In genomic region chr1:83998205-83998598, GRCh38 we compare ENCODE assay signal across 8 cellular contexts. TPM values are rescaled to one million over a fixed set of nuclear protein-coding genes. Genes with fewer than 3 reads are reported as not detected.
DNase-seq lines count a peak whose midpoint lies in the region; ATAC-seq and TF ChIP-seq lines count a peak whose summit lies in the region.

No MANE protein-coding gene starts in this region.

- peaks cover 13% of the 10 kb centered on the region for H3K4me1 ChIP-seq in SJSA1 (replicated peaks)

- H3K4me3 ChIP-seq in SJSA1 (peak overlapping the region; percentile 92), fibroblast of pulmonary artery (replicated peaks; ENCODE audit: low read depth, low read length) (peak overlapping the region; percentile 79), retinal pigment epithelial cell (ENCODE audit: low read length) (peak overlapping the region; percentile 76)

- DNase-seq in NCI-H1092 treated with DMSO at 0.1 percent for 48 hours (lab: John Stamatoyannopoulos, UW) (peak; percentile 41), NCI-H1092 (lab: John Stamatoyannopoulos, UW) (no peak), SJSA1 (ENCODE audit: low read depth in 1 of 2, low spot score in 2 of 2) (peak in 1 of 2 experiments; percentile 7), fibroblast of pulmonary artery (ENCODE audit: low read depth) (peak; percentile 36), retinal pigment epithelial cell (ENCODE audit: low read depth) (no peak)

- H3K9me3 ChIP-seq in SJSA1 (replicated peaks), result no peaks in the 10 kb centered on the region

- no peaks in the 10 kb centered on the region; the same call in 1 of the 2 replicates for H3K27me3 ChIP-seq in SJSA1 (replicated peaks)

- no peak overlapping the region for H3K27ac ChIP-seq in SJSA1

- ATAC-seq in GM21825 (IDR thresholded peaks at IDR 0.05; ENCODE audit: unreplicated experiment) (no peak), HG02642 (IDR thresholded peaks at IDR 0.05; ENCODE audit: poor library complexity, unreplicated experiment) (no peak), GM18873 (IDR thresholded peaks at IDR 0.05; ENCODE audit: low FRiP score, unreplicated experiment) (no peak)

- H3K36me3 ChIP-seq in SJSA1, result peaks cover 5% of the 10 kb centered on the region

- peak; percentile 1 for TF ChIP-seq CTCF in fibroblast of pulmonary artery (IDR thresholded peaks at IDR 0.05; ENCODE audit: low read length, missing control alignments)
- TF ChIP-seq CTCF in retinal pigment epithelial cell (conservative IDR thresholded peaks at IDR 0.05; ENCODE audit: low read depth, low read length), result no peak

RNA-seq across cellular contexts. Expression of gene TTLL7, which starts 0.7 kb away (rescaled TPM):
- 5.4 and 9.3 TPM in 2 replicates for total RNA-seq in SJSA1 (2014; rRNA removed; shearing (Covaris generic))

Comparison
In these comparisons a context has a peak if more than half of its experiments do, and no peak if none do; other contexts are left out.
1. DNase-seq: peak in NCI-H1092 treated with DMSO at 0.1 percent for 48 hours (single experiment) and fibroblast of pulmonary artery (single experiment); none in NCI-H1092 (single experiment) and retinal pigment epithelial cell (single experiment).
2. Peak in every context shown above with its lines, with median percentiles within 50 percentile points of each other: H3K4me3 ChIP-seq.